8 cellular contexts compared by ENCODE assay signal in the genomic region with DNA sequence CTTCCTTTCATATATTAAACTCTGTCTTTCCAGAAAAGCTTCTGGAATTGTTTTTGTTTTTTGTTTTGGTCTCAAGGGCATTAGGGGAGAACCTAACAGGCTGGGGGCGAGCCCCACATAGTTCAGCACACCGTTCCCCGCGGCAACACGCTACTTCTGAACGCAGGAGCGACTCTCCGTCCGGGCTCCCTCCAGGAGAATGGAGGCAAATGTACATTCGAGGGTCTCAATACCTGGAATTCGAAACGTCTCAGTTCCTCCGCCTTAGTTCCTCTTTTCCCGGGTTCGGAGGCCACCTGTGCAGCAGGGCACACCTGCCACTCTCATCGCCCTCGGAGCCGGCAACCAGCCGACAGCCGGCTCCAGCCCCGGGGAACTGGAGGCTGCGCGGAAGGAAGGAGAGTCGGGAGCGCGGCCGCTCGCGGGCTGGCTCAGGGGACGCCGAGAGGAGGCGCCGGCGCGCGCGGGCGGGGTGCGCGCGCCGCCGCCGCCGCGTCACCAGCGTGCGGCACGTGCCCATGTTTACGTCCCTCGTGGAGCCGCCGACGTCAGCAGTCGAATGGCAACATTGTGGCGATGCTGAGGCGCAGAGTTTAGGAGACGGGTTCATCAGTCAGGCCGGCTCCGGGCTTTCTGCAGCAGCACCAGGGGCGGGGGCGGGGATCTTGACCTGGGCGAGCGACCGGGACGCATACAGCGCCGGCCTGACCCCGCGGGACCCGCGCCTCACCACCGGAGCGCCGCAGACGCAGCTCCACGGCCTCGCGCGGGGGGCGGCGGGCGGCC. TPM values are rescaled to one million over a fixed set of nuclear protein-coding genes. Genes with fewer than 3 reads are reported as not detected.
DNase-seq lines count a peak whose midpoint lies in the region; ATAC-seq and TF ChIP-seq lines count a peak whose summit lies in the region.

A gene with protein sequence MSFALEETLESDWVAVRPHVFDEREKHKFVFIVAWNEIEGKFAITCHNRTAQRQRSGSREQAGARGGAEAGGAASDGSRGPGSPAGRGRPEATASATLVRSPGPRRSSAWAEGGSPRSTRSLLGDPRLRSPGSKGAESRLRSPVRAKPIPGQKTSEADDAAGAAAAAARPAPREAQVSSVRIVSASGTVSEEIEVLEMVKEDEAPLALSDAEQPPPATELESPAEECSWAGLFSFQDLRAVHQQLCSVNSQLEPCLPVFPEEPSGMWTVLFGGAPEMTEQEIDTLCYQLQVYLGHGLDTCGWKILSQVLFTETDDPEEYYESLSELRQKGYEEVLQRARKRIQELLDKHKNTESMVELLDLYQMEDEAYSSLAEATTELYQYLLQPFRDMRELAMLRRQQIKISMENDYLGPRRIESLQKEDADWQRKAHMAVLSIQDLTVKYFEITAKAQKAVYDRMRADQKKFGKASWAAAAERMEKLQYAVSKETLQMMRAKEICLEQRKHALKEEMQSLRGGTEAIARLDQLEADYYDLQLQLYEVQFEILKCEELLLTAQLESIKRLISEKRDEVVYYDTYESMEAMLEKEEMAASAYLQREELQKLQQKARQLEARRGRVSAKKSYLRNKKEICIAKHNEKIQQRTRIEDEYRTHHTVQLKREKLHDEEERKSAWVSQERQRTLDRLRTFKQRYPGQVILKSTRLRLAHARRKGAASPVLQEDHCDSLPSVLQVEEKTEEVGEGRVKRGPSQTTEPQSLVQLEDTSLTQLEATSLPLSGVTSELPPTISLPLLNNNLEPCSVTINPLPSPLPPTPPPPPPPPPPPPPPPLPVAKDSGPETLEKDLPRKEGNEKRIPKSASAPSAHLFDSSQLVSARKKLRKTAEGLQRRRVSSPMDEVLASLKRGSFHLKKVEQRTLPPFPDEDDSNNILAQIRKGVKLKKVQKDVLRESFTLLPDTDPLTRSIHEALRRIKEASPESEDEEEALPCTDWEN (plus strand): TSS at position 554 of the 786 bp plus-strand sequence. CDS start 520 bp downstream, outside the sequence.

- H3K27me3 Mint-ChIP-seq in neural progenitor cell (ENCODE audit: insufficient read depth, low read depth), result peaks cover 2% of the 10 kb centered on the region

- H3K9me3 Mint-ChIP-seq in neural progenitor cell, result no peaks in the 10 kb centered on the region

- peak; percentile 63 for DNase-seq in DMS79 (lab: John Stamatoyannopoulos, UW)
- peak; percentile 87 for DNase-seq in RWPE2 (ENCODE audit: low spot score)
- peak; percentile 77 for DNase-seq in activated gamma-delta T cell (lab: John Stamatoyannopoulos, UW)
- DNase-seq in foreskin fibroblast, result peak; percentile 84 to 94
- peak; percentile 94 for DNase-seq in neural progenitor cell (ENCODE audit: low spot score)

- H3K9me3 ChIP-seq in RWPE2 (ENCODE audit: severe bottlenecking), result no peaks in the 10 kb centered on the region
- H3K9me3 ChIP-seq in neural progenitor cell (ENCODE audit: low read depth), result no peaks in the 10 kb centered on the region
- H3K9me3 ChIP-seq in stomach smooth muscle (ENCODE audit: control insufficient read depth in 2 of 2, low read length in 2 of 2), result no peaks in the 10 kb centered on the region

- peaks cover 19% of the 10 kb centered on the region for H3K4me1 Mint-ChIP-seq in neural progenitor cell

- peaks cover 59% of the 10 kb centered on the region for H3K4me1 ChIP-seq in KMS-11 (ENCODE audit: low read depth, poor library complexity, severe bottlenecking)
- H3K4me1 ChIP-seq in RWPE2 (ENCODE audit: insufficient read depth, poor library complexity, severe bottlenecking), result peaks cover 7% of the 10 kb centered on the region
- H3K4me1 ChIP-seq in neural progenitor cell, result peaks cover 4% of the 10 kb centered on the region
- peaks cover 3% of the 10 kb centered on the region for H3K4me1 ChIP-seq in stomach smooth muscle (ENCODE audit: control insufficient read depth, insufficient read depth, low read length)

- H3K4me3 ChIP-seq in KMS-11 (IDR thresholded peaks at IDR 0.05; ENCODE audit: insufficient read depth, low read depth, low read length), result peak within 1 kb of the TSS; percentile 32
- peak within 1 kb of the TSS; percentile 85 for H3K4me3 ChIP-seq in RWPE2 (ENCODE audit: severe bottlenecking)
- peak within 1 kb of the TSS; percentile 56 to 92 for H3K4me3 ChIP-seq in foreskin fibroblast (ENCODE audit: low read depth in 1 of 2, low read length in 2 of 2)
- H3K4me3 ChIP-seq in neural progenitor cell, result peak within 1 kb of the TSS; percentile 85
- peak within 1 kb of the TSS; percentile 92 to 93 for H3K4me3 ChIP-seq in stomach smooth muscle (ENCODE audit: low read length in 2 of 2)

- peak within 1 kb of the TSS; percentile 84 for H3K4me2 ChIP-seq in KMS-11
- H3K4me2 ChIP-seq in neural progenitor cell, result peak within 1 kb of the TSS; percentile 96

- peak within 1 kb of the TSS; percentile 6; the same call in 1 of the 2 replicates for H2AFZ ChIP-seq in KMS-11 (ENCODE audit: low read depth)
- H2AFZ ChIP-seq in neural progenitor cell (replicated peaks), result peak within 1 kb of the TSS; percentile 99

- peaks cover 16% of the 10 kb centered on the region for H3F3A ChIP-seq in neural progenitor cell (ENCODE audit: low read depth)

- peaks cover 97% of the 10 kb centered on the region for H3K79me2 ChIP-seq in KMS-11 (ENCODE audit: insufficient read depth, low read depth)
- H3K79me2 ChIP-seq in neural progenitor cell (ENCODE audit: low read depth), result peaks cover 44% of the 10 kb centered on the region

- peak within 1 kb of the TSS; percentile 53 for H3K27ac Mint-ChIP-seq in neural progenitor cell

- H3K9ac ChIP-seq in KMS-11 (peak within 1 kb of the TSS; percentile 97), neural progenitor cell (peak within 1 kb of the TSS; percentile 14), stomach smooth muscle (ENCODE audit: low read length in 2 of 2) (peak within 1 kb of the TSS; percentile 79 to 91)

- H3K27me3 ChIP-seq in KMS-11 (ENCODE audit: insufficient read depth, low read depth) (no peaks in the 10 kb centered on the region), RWPE2 (ENCODE audit: insufficient read depth, poor library complexity, severe bottlenecking) (no peaks in the 10 kb centered on the region), neural progenitor cell (peaks cover 15% of the 10 kb centered on the region), stomach smooth muscle (ENCODE audit: control insufficient read depth in 1 of 2, insufficient read depth in 2 of 2, low read length in 2 of 2) (no peaks in the 10 kb centered on the region)

- no peaks in the 10 kb centered on the region for H3K36me3 ChIP-seq in KMS-11 (ENCODE audit: insufficient read depth)
- no peaks in the 10 kb centered on the region for H3K36me3 ChIP-seq in RWPE2 (ENCODE audit: low read depth)
- no peaks in the 10 kb centered on the region for H3K36me3 ChIP-seq in neural progenitor cell
- no peaks in the 10 kb centered on the region for H3K36me3 ChIP-seq in stomach smooth muscle (ENCODE audit: control insufficient read depth in 2 of 2, insufficient read depth in 2 of 2, low read length in 2 of 2)

- H3K4me3 Mint-ChIP-seq in neural progenitor cell, result peak within 1 kb of the TSS; percentile 95

- TF ChIP-seq CTCF in KMS-11 (conservative IDR thresholded peaks at IDR 0.05; ENCODE audit: low read depth, low read length) (no peak), RWPE2 (IDR thresholded peaks at IDR 0.05; ENCODE audit: poor library complexity, severe bottlenecking) (peak; percentile 38), foreskin fibroblast (IDR thresholded peaks at IDR 0.05; ENCODE audit: low read depth, low read length) (no peak), neural progenitor cell (IDR thresholded peaks at IDR 0.05) (no peak)

- H3K27ac ChIP-seq in KMS-11 (peak within 1 kb of the TSS; percentile 96), RWPE2 (ENCODE audit: poor library complexity, severe bottlenecking) (peak within 1 kb of the TSS; percentile 64), neural progenitor cell (peak within 1 kb of the TSS; percentile 85), stomach smooth muscle (ENCODE audit: low read length) (peak within 1 kb of the TSS; percentile 84)

- H3K36me3 Mint-ChIP-seq in neural progenitor cell, result peaks cover 3% of the 10 kb centered on the region

- ATAC-seq in GM21723 (IDR thresholded peaks at IDR 0.05; ENCODE audit: unreplicated experiment) (peak; percentile 71), RWPE2 (ENCODE audit: low read depth) (peak; percentile 69)

- H4K20me1 ChIP-seq in KMS-11 (ENCODE audit: insufficient read depth) (no peaks in the 10 kb centered on the region), neural progenitor cell (ENCODE audit: low read depth) (peaks cover 40% of the 10 kb centered on the region)

RNA-seq across cellular contexts. Expression of the gene that starts here (rescaled TPM):
- total RNA-seq in neural progenitor cell (ENCODE audit: low replicate concordance), result 13.0 and 16.5 TPM in 2 replicates

Comparison
In these comparisons a context has a peak if more than half of its experiments do, and no peak if none do; other contexts are left out.
1. Peak in every context shown above with its lines: DNase-seq, ATAC-seq, H3K4me3 ChIP-seq and H3K27ac ChIP-seq.
2. H3K4me3 ChIP-seq: peak in every context shown above with its lines; median percentile 92 in stomach smooth muscle; 85 in RWPE2; 85 in neural progenitor cell; 74 in foreskin fibroblast; 32 in KMS-11.
3. H3K9ac ChIP-seq: peak in every context shown above with its lines; median percentile 97 in KMS-11; 85 in stomach smooth muscle; 14 in neural progenitor cell.